In genomic region chr9:73176450-73176875, GRCh38 we compare ENCODE assay signal across 1 cellular context.
TF ChIP-seq lines count a peak whose summit lies in the region.

No MANE protein-coding gene starts in this region.

TF ChIP-seq in IMR-90, 13 proteins besides CTCF, POLR2A, EP300 and RAD21 (continued from another document):
- no peak for TF ChIP-seq MXI1 (IDR thresholded peaks at IDR 0.05; ENCODE audit: borderline replicate concordance, low read depth, low read length)
- no peak for TF ChIP-seq NFE2L2 (IDR thresholded peaks at IDR 0.05; ENCODE audit: low read depth, low read length)
- TF ChIP-seq MAFK (IDR thresholded peaks at IDR 0.05; ENCODE audit: low read depth, low read length), result no peak
- TF ChIP-seq CHD1 (IDR thresholded peaks at IDR 0.05; ENCODE audit: low read depth, low read length), result no peak
- no peak for TF ChIP-seq FOS (IDR thresholded peaks at IDR 0.05; ENCODE audit: low read depth, low read length)
- no peak for TF ChIP-seq USF2 (IDR thresholded peaks at IDR 0.05; ENCODE audit: low read depth, low read length)
- no peak for TF ChIP-seq RFX5 (IDR thresholded peaks at IDR 0.05; ENCODE audit: low read depth, low read length)
- no peak for TF ChIP-seq BHLHE40 (IDR thresholded peaks at IDR 0.05; ENCODE audit: low read depth, low read length)
- no peak for TF ChIP-seq RCOR1 (IDR thresholded peaks at IDR 0.05; ENCODE audit: insufficient replicate concordance, low read length)
- no peak for TF ChIP-seq CEBPB (IDR thresholded peaks at IDR 0.05; ENCODE audit: low read depth, low read length)
